28 cellular contexts compared by ENCODE assay signal in the genomic region with DNA sequence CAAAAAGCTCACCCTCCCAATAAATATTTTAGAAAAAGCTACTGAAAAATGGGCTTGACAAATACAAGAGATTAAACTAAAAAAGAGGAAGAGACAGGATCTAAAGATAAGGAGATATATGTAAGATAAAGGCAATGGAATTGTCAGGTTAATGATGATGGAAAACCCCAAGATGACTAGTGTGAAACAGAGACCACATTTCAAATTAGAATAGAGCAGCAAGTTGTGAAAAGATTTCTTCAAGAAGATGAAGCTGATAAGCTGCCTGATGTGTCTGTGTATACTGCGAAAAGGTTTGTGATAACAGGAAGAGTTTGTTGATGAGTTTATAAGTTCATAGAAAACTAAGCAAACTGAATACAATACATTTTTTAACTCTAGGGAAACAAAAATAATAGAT.
"Had no signal": no experiment of that assay in that cellular context is flagged by ENCODE, and none has a peak within 500 bp of the region (broad histone marks: within the 10 kb centered on the region; RNA-seq: fewer than 3 reads in every experiment).

No MANE protein-coding gene starts in this region.

- H3K4me1 Mint-ChIP-seq: naive B cell, nephron had no signal

- H3K27ac Mint-ChIP-seq: mesothelial cell of epicardium; naive B cell; nephron; stimulated activated naive CD8-positive, alpha-beta T cell treated with anti-CD3 and anti-CD28 coated beads, Interleukin-15, Interleukin-2, amounts not matched to agents 100 ng/mL and 50 ng/mL, for 24 hours had no signal

- ATAC-seq: left colon, left lung, lower lobe of right lung, pancreas, right cardiac atrium, sciatic nerve, upper lobe of right lung had no signal

- FAIRE-seq: keratinocyte, pancreas, urothelium cell line had no signal

- H3K27me3 Mint-ChIP-seq: naive B cell; stimulated activated naive CD8-positive, alpha-beta T cell treated with anti-CD3 and anti-CD28 coated beads, Interleukin-15, Interleukin-2, amounts not matched to agents 100 ng/mL and 50 ng/mL, for 24 hours had no signal

- DNase-seq: hippocampal formation; kidney glomerular epithelial cell; left colon; left lung; lower lobe of right lung; mammary epithelial cell; mesenchymal stem cell; naive B cell; nucleus accumbens; pancreas; posterior cingulate gyrus; retina; right cardiac atrium; stimulated activated CD4-positive, alpha-beta T cell treated with anti-CD3 and anti-CD28 coated beads, Interleukin-12 subunit alpha, Interleukin-12 subunit beta, amount 100 ng/mL, for 4 hours; stimulated activated CD4-positive, alpha-beta T cell treated with anti-CD3 and anti-CD28 coated beads, Interleukin-15, amount 100 ng/mL, for 24 hours; stimulated activated CD4-positive, alpha-beta T cell treated with anti-CD3 and anti-CD28 coated beads, Interleukin-2, amount 100 ng/mL, for 24 hours; stimulated activated CD4-positive, alpha-beta T cell treated with anti-CD3 and anti-CD28 coated beads, Interleukin-4, amount 100 ng/mL, for 1 hour; stimulated activated naive CD4-positive, alpha-beta T cell; tibial artery; trophoblast cell; upper lobe of right lung had no signal

- H3K36me3 Mint-ChIP-seq: naive B cell had no signal

- H3K4me3 Mint-ChIP-seq: mesothelial cell of epicardium; naive B cell; nephron; neural crest cell; stimulated activated naive CD8-positive, alpha-beta T cell treated with anti-CD3 and anti-CD28 coated beads, Interleukin-15, Interleukin-2, amounts not matched to agents 100 ng/mL and 50 ng/mL, for 24 hours had no signal
